Comparison of ENCODE assay signal across 9 cellular contexts in the genomic region with DNA sequence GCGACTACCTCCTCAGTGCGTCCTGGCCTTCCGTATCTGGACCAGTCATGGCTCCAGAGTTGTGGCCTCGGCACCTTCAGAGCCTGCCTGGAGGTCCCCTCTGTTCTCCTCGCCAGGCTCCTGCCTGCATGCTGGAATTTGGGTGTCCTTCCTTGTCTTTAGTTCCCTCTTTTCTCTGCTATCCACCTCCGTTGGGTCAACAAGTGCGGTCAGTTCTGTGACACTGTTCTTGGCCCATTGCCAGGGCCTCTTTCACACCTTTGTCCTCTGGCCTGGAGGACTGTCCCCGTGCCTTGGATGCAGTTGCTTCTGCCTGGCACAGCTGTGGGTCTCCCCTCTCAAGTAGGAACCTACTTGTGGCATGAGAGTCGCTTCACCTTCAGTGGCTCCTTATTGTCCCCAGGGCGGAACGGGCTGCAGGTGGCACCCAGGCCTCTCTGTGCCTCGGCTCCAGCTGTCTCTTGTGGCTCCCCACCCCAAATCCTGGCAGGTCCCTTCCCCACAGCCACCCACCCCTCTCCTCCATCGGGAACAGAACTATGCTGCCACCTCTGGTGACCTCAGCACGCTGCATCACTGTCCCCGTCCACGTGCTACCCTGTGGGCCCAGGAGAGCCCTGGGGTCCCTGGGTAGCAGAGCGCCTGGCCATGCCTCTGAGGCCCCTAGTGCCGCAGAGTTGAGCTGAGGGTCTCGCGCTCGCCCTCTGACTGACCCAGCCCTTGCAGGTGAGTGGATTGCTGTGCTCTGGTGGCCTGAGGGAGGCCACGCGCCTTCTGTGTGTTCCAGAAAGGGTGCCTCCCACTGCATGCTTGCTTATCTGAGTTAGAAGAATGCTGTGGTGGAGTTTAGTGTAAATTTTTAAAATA. TPM values are rescaled to one million over a fixed set of nuclear protein-coding genes. Genes with fewer than 3 reads are reported as not detected.
DNase-seq lines count a peak whose midpoint lies in the region; ATAC-seq, FAIRE-seq and TF ChIP-seq lines count a peak whose summit lies in the region.
"Had no signal": no experiment of that assay in that cellular context is flagged by ENCODE, and none has a peak within 500 bp of the region (broad histone marks: within the 10 kb centered on the region; RNA-seq: fewer than 3 reads in every experiment).

No MANE protein-coding gene starts in this region.

- H3K36me3 ChIP-seq in cardiac muscle cell, result peaks cover 40% of the 10 kb centered on the region
- H3K36me3 ChIP-seq in RWPE2 (ENCODE audit: low read depth), result peaks cover 83% of the 10 kb centered on the region

- peak; percentile 21 to 70 for DNase-seq in cardiac muscle cell (ENCODE audit: low read depth in 1 of 2, low spot score in 1 of 2)
- no peak for DNase-seq in Right ventricle myocardium inferior (ENCODE audit: missing footprints)
- no peak for DNase-seq in RWPE2 (ENCODE audit: low spot score)
- DNase-seq in glutamatergic neuron, result peak; percentile 74
- peak; percentile 50 for DNase-seq in urothelium cell line (ENCODE audit: low spot score)
- DNase-seq in CD1c-positive myeloid dendritic cell (ENCODE audit: extremely low spot score), result no peak
- DNase-seq in epidermal melanocyte (ENCODE audit: insufficient read length, low spot score), result no peak

- intact Hi-C loops in Right ventricle myocardium inferior (cut with DNase I), result loop anchor here (5.0 to 10.0 kb wide), 3 partner anchors 33 to 120 kb away; a partner anchor contains a TSS

- H3K27me3 ChIP-seq in cardiac muscle cell (no peaks in the 10 kb centered on the region), RWPE2 (ENCODE audit: insufficient read depth, poor library complexity, severe bottlenecking) (no peaks in the 10 kb centered on the region)
- H3K27me3 ChIP-seq: Peyer's patch had no signal

- H3K27ac Mint-ChIP-seq in glutamatergic neuron (ENCODE audit: unreplicated experiment), result peak overlapping the region; percentile 72

- H3K36me3 Mint-ChIP-seq in glutamatergic neuron (ENCODE audit: unreplicated experiment), result no peaks in the 10 kb centered on the region

- H3K4me3 Mint-ChIP-seq in glutamatergic neuron (ENCODE audit: unreplicated experiment), result peak overlapping the region; percentile 59

- H3K4me3 ChIP-seq in cardiac muscle cell, result no peak overlapping the region
- no peak overlapping the region for H3K4me3 ChIP-seq in RWPE2 (ENCODE audit: severe bottlenecking)
- H3K4me3 ChIP-seq: Peyer's patch had no signal

- peaks cover 20% of the 10 kb centered on the region for H3K9me3 Mint-ChIP-seq in glutamatergic neuron (ENCODE audit: unreplicated experiment)

- H3K27ac ChIP-seq in cardiac muscle cell, result peak overlapping the region; percentile 72
- H3K27ac ChIP-seq in RWPE2 (ENCODE audit: poor library complexity, severe bottlenecking), result no peak overlapping the region
- H3K27ac ChIP-seq: Peyer's patch had no signal

- H3K9me3 ChIP-seq in cardiac muscle cell (ENCODE audit: low read depth) (no peaks in the 10 kb centered on the region), RWPE2 (ENCODE audit: severe bottlenecking) (peaks cover 4% of the 10 kb centered on the region)
- H3K9me3 ChIP-seq: Peyer's patch had no signal

- peaks cover 29% of the 10 kb centered on the region for H3K4me1 Mint-ChIP-seq in glutamatergic neuron (ENCODE audit: low read depth, unreplicated experiment)

- TF ChIP-seq CTCF in cardiac muscle cell (IDR thresholded peaks at IDR 0.05; ENCODE audit: low read depth, low read length) (peak; percentile 40), RWPE2 (IDR thresholded peaks at IDR 0.05; ENCODE audit: poor library complexity, severe bottlenecking) (peak; percentile 43), glutamatergic neuron (IDR thresholded peaks at IDR 0.05; ENCODE audit: partially characterized antibody, unreplicated experiment) (peak; percentile 63)

- H3K4me1 ChIP-seq in cardiac muscle cell (ENCODE audit: low read depth), result peaks cover 19% of the 10 kb centered on the region
- H3K4me1 ChIP-seq in RWPE2 (ENCODE audit: insufficient read depth, poor library complexity, severe bottlenecking), result peaks cover 3% of the 10 kb centered on the region

- FAIRE-seq in urothelium cell line (lab: Jason Lieb, UNC), result no peak

- peaks cover 14% of the 10 kb centered on the region for H3K27me3 Mint-ChIP-seq in glutamatergic neuron (ENCODE audit: unreplicated experiment)

- ATAC-seq in Right ventricle myocardium inferior (no peak), RWPE2 (ENCODE audit: low read depth) (no peak), GM19351 (IDR thresholded peaks at IDR 0.05; ENCODE audit: unreplicated experiment) (no peak)

RNA-seq across cellular contexts. Expression of a gene that starts 4.7 kb away (rescaled TPM):
- total RNA-seq in cardiac muscle cell, result 23.8 and 34.2 TPM in 2 replicates
- polyA plus RNA-seq in cardiac muscle cell, result 8.1 and 15.1 TPM in 2 replicates
- 18.0 TPM for total RNA-seq in Right ventricle myocardium inferior
- total RNA-seq in glutamatergic neuron (ENCODE audit: unreplicated experiment), result 93.1 TPM

RNA-seq across cellular contexts. Expression of a gene that starts 31.1 kb away (rescaled TPM):
- total RNA-seq in cardiac muscle cell (252 and 373 TPM in 2 replicates), Right ventricle myocardium inferior (42.7 TPM), glutamatergic neuron (ENCODE audit: unreplicated experiment) (144 TPM)
- 222 and 271 TPM in 2 replicates for polyA plus RNA-seq in cardiac muscle cell

RNA-seq across cellular contexts. Expression of a gene that starts 32.2 kb away (rescaled TPM):
- total RNA-seq in cardiac muscle cell (55.7 and 71.9 TPM in 2 replicates), Right ventricle myocardium inferior (24.5 TPM), glutamatergic neuron (ENCODE audit: unreplicated experiment) (62.1 TPM)
- polyA plus RNA-seq in cardiac muscle cell, result 76.5 and 77.7 TPM in 2 replicates

RNA-seq across cellular contexts. Expression of a gene that starts 46.8 kb away (rescaled TPM):
- total RNA-seq in cardiac muscle cell (30.3 and 35.8 TPM in 2 replicates), Right ventricle myocardium inferior (44.4 TPM), glutamatergic neuron (ENCODE audit: unreplicated experiment) (119 TPM)
- 43.8 and 53.4 TPM in 2 replicates for polyA plus RNA-seq in cardiac muscle cell

Comparison
In these comparisons a context has a peak if more than half of its experiments do, and no peak if none do; other contexts are left out.
1. DNase-seq: peak in cardiac muscle cell (2 of 2), glutamatergic neuron (single experiment) and urothelium cell line (single experiment); none in Right ventricle myocardium inferior (single experiment), RWPE2 (single experiment), CD1c-positive myeloid dendritic cell (single experiment) and epidermal melanocyte (single experiment).
2. Peak in every context shown above with its lines, with median percentiles within 50 percentile points of each other: CTCF ChIP-seq.